Comparison of ENCODE assay signal across 8 cellular contexts in genomic region chr9:806285-807156, GRCh38. TPM values are rescaled to one million over a fixed set of nuclear protein-coding genes. Genes with fewer than 3 reads are reported as not detected.
DNase-seq lines count a peak whose midpoint lies in the region; ATAC-seq, FAIRE-seq and TF ChIP-seq lines count a peak whose summit lies in the region.

No MANE protein-coding gene starts in this region.

- H3K4me1 ChIP-seq in body of pancreas = no peaks in the 10 kb centered on the region
- peaks cover 0 to 5% (median 0%) of the 10 kb centered on the region in 4 donors for H3K4me1 ChIP-seq in upper lobe of left lung

- ATAC-seq in body of pancreas (no peak), upper lobe of left lung (ENCODE audit: low FRiP score in 2 of 2) (peak in 1 of 2 donors; percentile 51), GM18907 (IDR thresholded peaks at IDR 0.05; ENCODE audit: unreplicated experiment) (no peak)

- WGBS in body of pancreas, 2 donors = 38% methylated on average over 8 of the region's 8 CpGs
- WGBS in upper lobe of left lung, 2 donors = 54 to 61% methylated on average over 8 of the region's 8 CpGs

- H3K4me3 ChIP-seq in body of pancreas = no peak overlapping the region
- no peak overlapping the region for H3K4me3 ChIP-seq in upper lobe of left lung

- intact Hi-C loops in body of pancreas (cut with DNase I) = loop anchor here (10.0 kb wide), 1 partner anchor 442 kb away; no protein-coding TSS in a partner anchor

- H3K27ac ChIP-seq in 22Rv1 (no peak overlapping the region), body of pancreas (no peak overlapping the region), upper lobe of left lung (no peak overlapping the region)

- FAIRE-seq in islet of Langerhans (lab: Jason Lieb, UNC) = peak; percentile 85

- H3K9me3 ChIP-seq in body of pancreas (no peaks in the 10 kb centered on the region), upper lobe of left lung (no peaks in the 10 kb centered on the region)

- TF ChIP-seq POLR2A in body of pancreas (IDR thresholded peaks at IDR 0.05) (no peak), upper lobe of left lung (IDR thresholded peaks at IDR 0.05) (no peak)

- DNase-seq in GM04504 (ENCODE audit: low read depth) = peak; percentile 24
- DNase-seq in NCI-H1694 (lab: John Stamatoyannopoulos, UW) = peak; percentile 48
- peak in 1 of 4 donors; percentile 7 for DNase-seq in body of pancreas
- no peak for DNase-seq in upper lobe of left lung
- no peak for DNase-seq in NCI-H2081 treated with DMSO at 0.1 percent for 48 hours (lab: John Stamatoyannopoulos, UW)

- TF ChIP-seq CTCF in 22Rv1 (IDR thresholded peaks at IDR 0.05) (peak; percentile 77), body of pancreas (IDR thresholded peaks at IDR 0.05) (peak; percentile 22 to 92 (median 72)), upper lobe of left lung (IDR thresholded peaks at IDR 0.05) (peak; percentile 14 to 63 (median 42))

- no peaks in the 10 kb centered on the region for H3K36me3 ChIP-seq in body of pancreas (replicated peaks in 1 of 2; ENCODE audit: insufficient read depth in 1 of 2, low read depth in 2 of 2)
- H3K36me3 ChIP-seq in upper lobe of left lung = no peaks in the 10 kb centered on the region

- no peak for TF ChIP-seq EP300 in upper lobe of left lung (IDR thresholded peaks at IDR 0.05)

- no peaks in the 10 kb centered on the region for H3K27me3 ChIP-seq in body of pancreas
- H3K27me3 ChIP-seq in upper lobe of left lung = no peaks in the 10 kb centered on the region

RNA-seq across cellular contexts. Expression of gene DMRT1, which starts 35.0 kb away (rescaled TPM):
- total RNA-seq in body of pancreas = not detected
- not detected for total RNA-seq in upper lobe of left lung

Comparison
In these comparisons a context has a peak if more than half of its experiments do, and no peak if none do; other contexts are left out.
1. DNase-seq: peak in GM04504 (single experiment) and NCI-H1694 (single experiment); none in upper lobe of left lung (0 of 2) and NCI-H2081 treated with DMSO at 0.1 percent for 48 hours (single experiment).
2. Peak in every context shown above with its lines, with median percentiles within 50 percentile points of each other: CTCF ChIP-seq.